Comparison of ENCODE assay signal across 19 cellular contexts in genomic region chr16:56549744-56550385, GRCh38. TPM values are rescaled to one million over a fixed set of nuclear protein-coding genes. Genes with fewer than 3 reads are reported as not detected.
DNase-seq lines count a peak whose midpoint lies in the region; ATAC-seq and TF ChIP-seq lines count a peak whose summit lies in the region.
"Had no signal": no experiment of that assay in that cellular context is flagged by ENCODE, and none has a peak within 500 bp of the region (broad histone marks: within the 10 kb centered on the region; RNA-seq: fewer than 3 reads in every experiment).

No MANE protein-coding gene starts in this region.

- H3K27me3 Mint-ChIP-seq in activated T-helper 2 cell treated with anti-CD3 and anti-CD28 coated beads, Interferon-gamma antibody, Interleukin-2, Interleukin-4, amounts not matched to agents 10 μg/mL and 5 μg/mL and 100 μg/mL, durations not matched to agents 14 hours and 24 hours and 36 hours (ENCODE audit: low read depth) = peaks cover 12% of the 10 kb centered on the region

- H3K4me1 Mint-ChIP-seq in activated T-helper 2 cell treated with anti-CD3 and anti-CD28 coated beads, Interferon-gamma antibody, Interleukin-2, Interleukin-4, amounts not matched to agents 10 μg/mL and 5 μg/mL and 100 μg/mL, durations not matched to agents 14 hours and 24 hours and 36 hours (ENCODE audit: low read depth) = peaks cover 12% of the 10 kb centered on the region

- intact Hi-C loops in activated T-helper 2 cell treated with anti-CD3 and anti-CD28 coated beads, Interferon-gamma antibody, Interleukin-2, Interleukin-4, amounts not matched to agents 10 μg/mL and 5 μg/mL and 100 μg/mL, durations not matched to agents 14 hours and 24 hours and 36 hours (cut with micrococcal nuclease) = no loop called here
- intact Hi-C loops in vagina (cut with DNase I) = no loop called here

- H3K27me3 ChIP-seq in vagina (no peaks in the 10 kb centered on the region), upper lobe of left lung (no peaks in the 10 kb centered on the region)
- H3K27me3 ChIP-seq: upper lobe of right lung had no signal

- no peaks in the 10 kb centered on the region for H3K36me3 Mint-ChIP-seq in activated T-helper 2 cell treated with anti-CD3 and anti-CD28 coated beads, Interferon-gamma antibody, Interleukin-2, Interleukin-4, amounts not matched to agents 10 μg/mL and 5 μg/mL and 100 μg/mL, durations not matched to agents 14 hours and 24 hours and 36 hours (ENCODE audit: low read depth)
- H3K36me3 Mint-ChIP-seq: naive thymus-derived CD4-positive, alpha-beta T cell had no signal

- peak overlapping the region; percentile 18 for H3K27ac Mint-ChIP-seq in activated T-helper 2 cell treated with anti-CD3 and anti-CD28 coated beads, Interferon-gamma antibody, Interleukin-2, Interleukin-4, amounts not matched to agents 10 μg/mL and 5 μg/mL and 100 μg/mL, durations not matched to agents 14 hours and 24 hours and 36 hours
- H3K27ac Mint-ChIP-seq: T-helper 2 cell treated with Interferon-gamma antibody and Interleukin-4, amounts not matched to agents 5 μg/mL and 100 μg/mL, for 36 hours had no signal

- no peak for ATAC-seq in GM19328 (IDR thresholded peaks at IDR 0.05; ENCODE audit: unreplicated experiment)
- no peak for ATAC-seq in upper lobe of left lung (ENCODE audit: low FRiP score in 2 of 2)
- ATAC-seq: left cardiac atrium; naive thymus-derived CD4-positive, alpha-beta T cell; psoas muscle; upper lobe of right lung had no signal

- no peak for TF ChIP-seq CTCF in vagina (IDR thresholded peaks at IDR 0.05)
- TF ChIP-seq CTCF in GM10248 (IDR thresholded peaks at IDR 0.05; ENCODE audit: control extremely low read depth, extremely low read depth, low read depth, missing control alignments) = no peak
- TF ChIP-seq CTCF in upper lobe of left lung (IDR thresholded peaks at IDR 0.05) = no peak

- H3K27ac ChIP-seq in vagina (peak overlapping the region; percentile 73), upper lobe of left lung (no peak overlapping the region)
- H3K27ac ChIP-seq: psoas muscle, upper lobe of right lung had no signal

- TF ChIP-seq EP300 in upper lobe of left lung (IDR thresholded peaks at IDR 0.05) = no peak

- H3K9me3 Mint-ChIP-seq in activated T-helper 2 cell treated with anti-CD3 and anti-CD28 coated beads, Interferon-gamma antibody, Interleukin-2, Interleukin-4, amounts not matched to agents 10 μg/mL and 5 μg/mL and 100 μg/mL, durations not matched to agents 14 hours and 24 hours and 36 hours = no peaks in the 10 kb centered on the region
- H3K9me3 Mint-ChIP-seq: central memory CD8-positive, alpha-beta T cell; naive thymus-derived CD4-positive, alpha-beta T cell; T-helper 2 cell treated with Interferon-gamma antibody and Interleukin-4, amounts not matched to agents 5 μg/mL and 100 μg/mL, for 36 hours had no signal

- POLR2A ChIA-PET in GM10248 (lab: Yijun Ruan, JAX) = no interaction called here

- TF ChIP-seq POLR2A in vagina (IDR thresholded peaks at IDR 0.05) = no peak
- TF ChIP-seq POLR2A in upper lobe of left lung (IDR thresholded peaks at IDR 0.05) = no peak

- 86 to 91% methylated on average over 5 of the region's 5 CpGs for WGBS in upper lobe of left lung, 2 donors

- H3K4me3 ChIP-seq in vagina (no peak overlapping the region), upper lobe of left lung (no peak overlapping the region)
- H3K4me3 ChIP-seq: psoas muscle, upper lobe of right lung had no signal

- H3K9me3 ChIP-seq in vagina = no peaks in the 10 kb centered on the region
- H3K9me3 ChIP-seq in upper lobe of left lung = no peaks in the 10 kb centered on the region
- H3K9me3 ChIP-seq: psoas muscle, upper lobe of right lung had no signal

- peaks cover 65% of the 10 kb centered on the region for H3K4me1 ChIP-seq in vagina
- H3K4me1 ChIP-seq in upper lobe of left lung = peaks cover 3 to 13% (median 8%) of the 10 kb centered on the region in 4 donors

- DNase-seq in stimulated activated CD4-positive, alpha-beta T cell treated with anti-CD3 and anti-CD28 coated beads, Interleukin-15, amount 100 ng/mL, for 24 hours = peak; percentile 17
- no peak for DNase-seq in stimulated activated CD4-positive, alpha-beta T cell treated with anti-CD3 and anti-CD28 coated beads, Interleukin-4, amount 100 ng/mL, for 1 hour
- DNase-seq in activated T-helper 2 cell treated with anti-CD3 and anti-CD28 coated beads, Interferon-gamma antibody, Interleukin-2, Interleukin-4, amounts not matched to agents 10 μg/mL and 5 μg/mL and 100 μg/mL, durations not matched to agents 14 hours and 24 hours and 36 hours (ENCODE audit: low spot score) = no peak
- DNase-seq in foreskin melanocyte (peak; percentile 11), vagina (ENCODE audit: extremely low spot score in 2 of 2) (no peak), GM10248 (ENCODE audit: extremely low spot score) (no peak), upper lobe of left lung (no peak)
- DNase-seq: activated CD4-positive, alpha-beta T cell treated with anti-CD3 and anti-CD28 coated beads, Interleukin-2, amount 50 U/mL, for 1 hour; activated gamma-delta T cell treated with Interleukin-2 at 50 U/mL for 16 hours; left cardiac atrium; naive thymus-derived CD4-positive, alpha-beta T cell; NCI-H1694; NCI-H446 treated with DMSO at 0.1 percent for 48 hours; psoas muscle; SHP77 treated with DMSO at 0.1 percent for 48 hours; upper lobe of right lung had no signal

- H3K36me3 ChIP-seq in vagina = no peaks in the 10 kb centered on the region
- H3K36me3 ChIP-seq in upper lobe of left lung = no peaks in the 10 kb centered on the region
- H3K36me3 ChIP-seq: upper lobe of right lung had no signal

- H3K4me3 Mint-ChIP-seq in activated T-helper 2 cell treated with anti-CD3 and anti-CD28 coated beads, Interferon-gamma antibody, Interleukin-2, Interleukin-4, amounts not matched to agents 10 μg/mL and 5 μg/mL and 100 μg/mL, durations not matched to agents 14 hours and 24 hours and 36 hours (ENCODE audit: low read depth) = no peak overlapping the region
- H3K4me3 Mint-ChIP-seq: central memory CD8-positive, alpha-beta T cell; naive thymus-derived CD4-positive, alpha-beta T cell; T-helper 2 cell treated with Interferon-gamma antibody and Interleukin-4, amounts not matched to agents 5 μg/mL and 100 μg/mL, for 36 hours had no signal

- CTCF ChIA-PET in GM10248 (lab: Yijun Ruan, JAX) = interaction anchor here (2.3 kb wide), 1 partner anchor 27 kb away, joined by 6 read pairs; no protein-coding TSS in a partner anchor

RNA-seq across cellular contexts. Expression of gene MT4, which starts 15.0 kb away (rescaled TPM):
- not detected in 2 replicates for total RNA-seq in activated T-helper 2 cell treated with anti-CD3 and anti-CD28 coated beads, Interferon-gamma antibody, Interleukin-2, Interleukin-4, amounts not matched to agents 10 μg/mL and 5 μg/mL and 100 μg/mL, durations not matched to agents 14 hours and 24 hours and 36 hours
- total RNA-seq in vagina (25.8 TPM), upper lobe of left lung (not detected)
- total RNA-seq: left cardiac atrium; naive thymus-derived CD4-positive, alpha-beta T cell; psoas muscle; upper lobe of right lung had no signal

RNA-seq across cellular contexts. Expression of gene BBS2, which starts 30.0 kb away (rescaled TPM):
- 11.3 and 18.0 TPM in 2 replicates for total RNA-seq in activated T-helper 2 cell treated with anti-CD3 and anti-CD28 coated beads, Interferon-gamma antibody, Interleukin-2, Interleukin-4, amounts not matched to agents 10 μg/mL and 5 μg/mL and 100 μg/mL, durations not matched to agents 14 hours and 24 hours and 36 hours
- total RNA-seq in vagina (89.9 TPM), upper lobe of left lung (100 to 1,000 TPM in 1 of 6 donors, 10 to 100 TPM in 5; 27.5 to 188 (median 35.4) TPM)

RNA-seq across cellular contexts. Expression of gene MT3, which starts 39.5 kb away (rescaled TPM):
- 7.5 and 7.9 TPM in 2 replicates for total RNA-seq in activated T-helper 2 cell treated with anti-CD3 and anti-CD28 coated beads, Interferon-gamma antibody, Interleukin-2, Interleukin-4, amounts not matched to agents 10 μg/mL and 5 μg/mL and 100 μg/mL, durations not matched to agents 14 hours and 24 hours and 36 hours
- total RNA-seq in vagina (12.8 TPM), upper lobe of left lung (1 to 10 TPM in 2 of 6 donors, not detected in 4; 1.4 to 1.5 TPM)
- total RNA-seq: upper lobe of right lung had no signal

RNA-seq across cellular contexts. Expression of gene MT2A, which starts 58.5 kb away (rescaled TPM):
- total RNA-seq in activated T-helper 2 cell treated with anti-CD3 and anti-CD28 coated beads, Interferon-gamma antibody, Interleukin-2, Interleukin-4, amounts not matched to agents 10 μg/mL and 5 μg/mL and 100 μg/mL, durations not matched to agents 14 hours and 24 hours and 36 hours = 827 and 878 TPM in 2 replicates
- 661 TPM for total RNA-seq in vagina
- 100 to 1,000 TPM; 137 to 552 (median 338) TPM for total RNA-seq in upper lobe of left lung

Comparison
In these comparisons a context has a peak if more than half of its experiments do, and no peak if none do; other contexts are left out.
1. DNase-seq: peak in stimulated activated CD4-positive, alpha-beta T cell treated with anti-CD3 and anti-CD28 coated beads, Interleukin-15, amount 100 ng/mL, for 24 hours (single experiment) and foreskin melanocyte (single experiment); none in stimulated activated CD4-positive, alpha-beta T cell treated with anti-CD3 and anti-CD28 coated beads, Interleukin-4, amount 100 ng/mL, for 1 hour (single experiment), activated T-helper 2 cell treated with anti-CD3 and anti-CD28 coated beads, Interferon-gamma antibody, Interleukin-2, Interleukin-4, amounts not matched to agents 10 μg/mL and 5 μg/mL and 100 μg/mL, durations not matched to agents 14 hours and 24 hours and 36 hours (single experiment), vagina (0 of 2), GM10248 (single experiment) and upper lobe of left lung (0 of 2).
2. RNA of gene MT4, which starts 15.0 kb away (total RNA-seq): 25.8 TPM in vagina (single experiment); not detected in activated T-helper 2 cell treated with anti-CD3 and anti-CD28 coated beads, Interferon-gamma antibody, Interleukin-2, Interleukin-4, amounts not matched to agents 10 μg/mL and 5 μg/mL and 100 μg/mL, durations not matched to agents 14 hours and 24 hours and 36 hours and not detected in upper lobe of left lung; every median in the first group is over 10 times any median in the second.